In genomic region chr11:776459-777287, GRCh38 we compare ENCODE assay signal across 8 cellular contexts. TPM values are rescaled to one million over a fixed set of nuclear protein-coding genes. Genes with fewer than 3 reads are reported as not detected.
DNase-seq lines count a peak whose midpoint lies in the region; ATAC-seq lines count a peak whose summit lies in the region.

No MANE protein-coding gene starts in this region.

- peak overlapping the region; percentile 81 for H3K4me3 ChIP-seq in Jurkat, Clone E6-1 (ENCODE audit: low read length)

- H3K9me3 Mint-ChIP-seq in activated T-cell treated with anti-CD3 and anti-CD28 coated beads, Interleukin-2, amount 50 U/mL, for 4 hours: no peaks in the 10 kb centered on the region

- intact Hi-C loops in left cardiac atrium (cut with DNase I): no loop called here

- peaks cover 2% of the 10 kb centered on the region for H3K36me3 Mint-ChIP-seq in activated T-cell treated with anti-CD3 and anti-CD28 coated beads, Interleukin-2, amount 50 U/mL, for 4 hours (ENCODE audit: insufficient read depth)

- no peaks in the 10 kb centered on the region for H3K27me3 Mint-ChIP-seq in activated T-cell treated with anti-CD3 and anti-CD28 coated beads, Interleukin-2, amount 50 U/mL, for 4 hours (ENCODE audit: low read depth)

- peak overlapping the region; percentile 85 for H3K4me3 Mint-ChIP-seq in activated T-cell treated with anti-CD3 and anti-CD28 coated beads, Interleukin-2, amount 50 U/mL, for 4 hours

- peaks cover 27% of the 10 kb centered on the region for H3K4me1 Mint-ChIP-seq in activated T-cell treated with anti-CD3 and anti-CD28 coated beads, Interleukin-2, amount 50 U/mL, for 4 hours (ENCODE audit: low read depth)

- peak; percentile 35 for DNase-seq in NCI-H1694 treated with DMSO at 0.1 percent for 48 hours (lab: John Stamatoyannopoulos, UW)
- no peak for DNase-seq in NCI-H1694 (lab: John Stamatoyannopoulos, UW)
- DNase-seq in Jurkat, Clone E6-1 (ENCODE audit: low read depth, low spot score): no peak
- DNase-seq in activated T-cell treated with anti-CD3 and anti-CD28 coated beads, Interleukin-2, amount 50 U/mL, for 4 hours: no peak
- no peak for DNase-seq in left cardiac atrium
- peak; percentile 64 for DNase-seq in retina
- DNase-seq in putamen (ENCODE audit: low spot score): no peak

- peak; percentile 30 for ATAC-seq in GM21619 (IDR thresholded peaks at IDR 0.05; ENCODE audit: unreplicated experiment)
- peak; percentile 63 to 66 for ATAC-seq in activated T-cell treated with anti-CD3 and anti-CD28 coated beads, Interleukin-2, amount 50 U/mL, for 4 hours
- ATAC-seq in left cardiac atrium: peak; percentile 39 to 47

RNA-seq across cellular contexts. Expression of gene GATD1, which starts 0.6 kb away (rescaled TPM):
- 50.0 TPM for polyA plus RNA-seq in Jurkat, Clone E6-1 (2012; ENCODE audit: insufficient read depth, insufficient read length)
- 10 to 100 TPM; 48.3 to 49.8 (median 49.7) TPM for total RNA-seq in activated T-cell treated with anti-CD3 and anti-CD28 coated beads, Interleukin-2, amount 50 U/mL, for 4 hours
- 10 to 100 TPM; 29.8 to 43.5 TPM for total RNA-seq in left cardiac atrium

RNA-seq across cellular contexts. Expression of gene CEND1, which starts 13.2 kb away (rescaled TPM):
- not detected for polyA plus RNA-seq in Jurkat, Clone E6-1 (2012; ENCODE audit: insufficient read depth, insufficient read length)
- 1 to 10 TPM; 1.6 to 1.8 (median 1.7) TPM for total RNA-seq in activated T-cell treated with anti-CD3 and anti-CD28 coated beads, Interleukin-2, amount 50 U/mL, for 4 hours
- total RNA-seq in left cardiac atrium: under 1 TPM in 1 of 2 donors, not detected in 1; 0.58 TPM

RNA-seq across cellular contexts. Expression of gene SLC25A22, which starts 21.4 kb away (rescaled TPM):
- polyA plus RNA-seq in Jurkat, Clone E6-1 (2012; ENCODE audit: insufficient read depth, insufficient read length): 27.1 TPM
- total RNA-seq in activated T-cell treated with anti-CD3 and anti-CD28 coated beads, Interleukin-2, amount 50 U/mL, for 4 hours: 100 to 1,000 TPM; 156 to 166 (median 161) TPM
- total RNA-seq in left cardiac atrium: 10 to 100 TPM in 1 of 2 donors, 1 to 10 TPM in 1; 6.5 to 11.6 TPM

RNA-seq across cellular contexts. Expression of gene PIDD1, which starts 28.4 kb away (rescaled TPM):
- polyA plus RNA-seq in Jurkat, Clone E6-1 (2012; ENCODE audit: insufficient read depth, insufficient read length): 26.8 TPM
- total RNA-seq in activated T-cell treated with anti-CD3 and anti-CD28 coated beads, Interleukin-2, amount 50 U/mL, for 4 hours: 10 to 100 TPM; 12.6 to 18.4 (median 17.5) TPM
- total RNA-seq in left cardiac atrium: 1 to 10 TPM; 8.5 to 9.1 TPM

RNA-seq across cellular contexts. Expression of gene TALDO1, which starts 29.4 kb away (rescaled TPM):
- 390 TPM for polyA plus RNA-seq in Jurkat, Clone E6-1 (2012; ENCODE audit: insufficient read depth, insufficient read length)
- total RNA-seq in activated T-cell treated with anti-CD3 and anti-CD28 coated beads, Interleukin-2, amount 50 U/mL, for 4 hours: 100 to 1,000 TPM; 281 to 316 (median 313) TPM
- total RNA-seq in left cardiac atrium: 100 to 1,000 TPM; 107 to 121 TPM

Comparison
In these comparisons a context has a peak if more than half of its experiments do, and no peak if none do; other contexts are left out.
1. DNase-seq: peak in NCI-H1694 treated with DMSO at 0.1 percent for 48 hours (single experiment) and retina (single experiment); none in NCI-H1694 (single experiment), Jurkat, Clone E6-1 (single experiment), activated T-cell treated with anti-CD3 and anti-CD28 coated beads, Interleukin-2, amount 50 U/mL, for 4 hours (single experiment), left cardiac atrium (single experiment) and putamen (single experiment).
2. RNA of gene SLC25A22, which starts 21.4 kb away (total RNA-seq): 156 to 166 TPM in activated T-cell treated with anti-CD3 and anti-CD28 coated beads, Interleukin-2, amount 50 U/mL, for 4 hours; 6.5 to 11.6 TPM in left cardiac atrium; every median in the first group is over 10 times any median in the second.
3. Peak in every context shown above with its lines, with median percentiles within 50 percentile points of each other: ATAC-seq.